Comparison of ENCODE assay signal across 28 cellular contexts in genomic region chr15:60655252-60655651, GRCh38.
"Had no signal": no experiment of that assay in that cellular context is flagged by ENCODE, and none has a peak within 500 bp of the region (broad histone marks: within the 10 kb centered on the region; RNA-seq: fewer than 3 reads in every experiment).

No MANE protein-coding gene starts in this region.

- H3K27ac Mint-ChIP-seq: nephron; neural progenitor cell; progenitor cell of endocrine pancreas; stimulated activated effector memory CD8-positive, alpha-beta T cell treated with anti-CD3 and anti-CD28 coated beads, Interleukin-12 subunit alpha, Interleukin-12 subunit beta, amount 100 ng/mL, for 72 hours; stimulated activated naive B cell treated with anti-CD40 and anti-IgM and Interleukin-4, amounts not matched to agents 10 μg/mL and 1 μg/mL and 100 μg/mL, for 72 hours; stimulated activated naive CD8-positive, alpha-beta T cell treated with anti-CD3 and anti-CD28 coated beads, Interleukin-15, Interleukin-2, amounts not matched to agents 100 ng/mL and 50 ng/mL, for 24 hours; type B pancreatic cell had no signal

- H3K36me3 ChIP-seq: neural progenitor cell, ovary, right lobe of liver, sigmoid colon, stomach, thoracic aorta, thyroid gland, transverse colon, upper lobe of right lung, uterus had no signal

- FAIRE-seq: small intestine had no signal

- H3K27me3 Mint-ChIP-seq: stimulated activated naive B cell treated with anti-CD40 and anti-IgM and Interleukin-4, amounts not matched to agents 10 μg/mL and 1 μg/mL and 100 μg/mL, for 72 hours; stimulated activated naive CD8-positive, alpha-beta T cell treated with anti-CD3 and anti-CD28 coated beads, Interleukin-15, Interleukin-2, amounts not matched to agents 100 ng/mL and 50 ng/mL, for 24 hours had no signal

- H3K4me2 ChIP-seq: neural progenitor cell had no signal

- H3K4me1 ChIP-seq: uterus had no signal

- DNase-seq: natural killer cell; occipital lobe; ovary; posterior cingulate gyrus; psoas muscle; right cardiac atrium; right lobe of liver; sigmoid colon; small intestine; stimulated activated CD4-positive, alpha-beta T cell treated with anti-CD3 and anti-CD28 coated beads, Interleukin-15, amount 100 ng/mL, for 24 hours; stimulated activated CD4-positive, alpha-beta T cell treated with anti-CD3 and anti-CD28 coated beads, Interleukin-2, amount 100 ng/mL, for 24 hours; stimulated activated CD4-positive, alpha-beta T cell treated with anti-CD3 and anti-CD28 coated beads, Interleukin-2, amount 100 ng/mL, for 48 hours; stimulated activated CD4-positive, alpha-beta T cell treated with anti-CD3 and anti-CD28 coated beads, Interleukin-4, amount 100 ng/mL, for 24 hours; stimulated activated naive B cell treated with anti-CD40 and anti-IgM and Interleukin-4, amounts not matched to agents 10 μg/mL and 1 μg/mL and 100 μg/mL, for 72 hours; stimulated activated naive CD4-positive, alpha-beta T cell treated with Interleukin-2 at 50 U/mL for 16 hours; stomach; thyroid gland; transverse colon; upper lobe of right lung; uterus had no signal

- H3K9me3 Mint-ChIP-seq: natural killer cell; nephron; neural progenitor cell; stimulated activated effector memory CD8-positive, alpha-beta T cell treated with anti-CD3 and anti-CD28 coated beads, Interleukin-12 subunit alpha, Interleukin-12 subunit beta, amount 100 ng/mL, for 72 hours; stimulated activated naive B cell treated with anti-CD40 and anti-IgM and Interleukin-4, amounts not matched to agents 10 μg/mL and 1 μg/mL and 100 μg/mL, for 72 hours; stimulated activated naive CD8-positive, alpha-beta T cell treated with anti-CD3 and anti-CD28 coated beads, Interleukin-15, Interleukin-2, amounts not matched to agents 100 ng/mL and 50 ng/mL, for 24 hours; type B pancreatic cell had no signal

- H3K36me3 Mint-ChIP-seq: natural killer cell; neural progenitor cell; stimulated activated effector memory CD8-positive, alpha-beta T cell treated with anti-CD3 and anti-CD28 coated beads, Interleukin-12 subunit alpha, Interleukin-12 subunit beta, amount 100 ng/mL, for 72 hours; stimulated activated naive B cell treated with anti-CD40 and anti-IgM and Interleukin-4, amounts not matched to agents 10 μg/mL and 1 μg/mL and 100 μg/mL, for 72 hours; type B pancreatic cell had no signal

- H3K9me3 ChIP-seq: ovary, psoas muscle, right lobe of liver, sigmoid colon, stomach, thoracic aorta, thyroid gland, transverse colon, upper lobe of right lung, uterus had no signal

- H3K4me3 ChIP-seq: neural progenitor cell, ovary, psoas muscle, right lobe of liver, sigmoid colon, stomach, thoracic aorta, thyroid gland, transverse colon, upper lobe of right lung, uterus had no signal

- H3K79me2 ChIP-seq: parathyroid adenoma had no signal

- H3K4me3 Mint-ChIP-seq: natural killer cell; nephron; neural progenitor cell; stimulated activated effector memory CD8-positive, alpha-beta T cell treated with anti-CD3 and anti-CD28 coated beads, Interleukin-12 subunit alpha, Interleukin-12 subunit beta, amount 100 ng/mL, for 72 hours; stimulated activated naive B cell treated with anti-CD40 and anti-IgM and Interleukin-4, amounts not matched to agents 10 μg/mL and 1 μg/mL and 100 μg/mL, for 72 hours; stimulated activated naive CD8-positive, alpha-beta T cell treated with anti-CD3 and anti-CD28 coated beads, Interleukin-15, Interleukin-2, amounts not matched to agents 100 ng/mL and 50 ng/mL, for 24 hours; type B pancreatic cell had no signal

- H3K9ac ChIP-seq: neural progenitor cell, parathyroid adenoma had no signal

- H3K27ac ChIP-seq: neural progenitor cell, ovary, parathyroid adenoma, psoas muscle, sigmoid colon, stomach, thoracic aorta, thyroid gland, transverse colon, upper lobe of right lung, uterus had no signal

- H2AFZ ChIP-seq: neural progenitor cell, parathyroid adenoma had no signal

- H3K27me3 ChIP-seq: neural progenitor cell, ovary, right lobe of liver, sigmoid colon, stomach, thyroid gland, transverse colon, upper lobe of right lung, uterus had no signal
